ENCODE assay signal across 8 cellular contexts in genomic region chr7:21476429-21476828, GRCh38.
"Had no signal": no experiment of that assay in that cellular context is flagged by ENCODE, and none has a peak within 500 bp of the region (broad histone marks: within the 10 kb centered on the region; RNA-seq: fewer than 3 reads in every experiment).

No MANE protein-coding gene starts in this region.

- H3K9me3 ChIP-seq: HAP-1 had no signal

- FAIRE-seq: HepG2 had no signal

- H3K9ac ChIP-seq: GM23248 had no signal

- H3K4me3 ChIP-seq: GM23248, HAP-1 had no signal

- DNase-seq: GM23248, GOT3, H7, HFFc6 had no signal

- H2AFZ ChIP-seq: GM23248 had no signal

- H3K27ac ChIP-seq: GM23248, HL-60 had no signal

- ATAC-seq: HCT116, HepG2 had no signal

- H3K36me3 ChIP-seq: HAP-1 had no signal
